Comparison of ENCODE assay signal across 1 cellular context in the genomic region with DNA sequence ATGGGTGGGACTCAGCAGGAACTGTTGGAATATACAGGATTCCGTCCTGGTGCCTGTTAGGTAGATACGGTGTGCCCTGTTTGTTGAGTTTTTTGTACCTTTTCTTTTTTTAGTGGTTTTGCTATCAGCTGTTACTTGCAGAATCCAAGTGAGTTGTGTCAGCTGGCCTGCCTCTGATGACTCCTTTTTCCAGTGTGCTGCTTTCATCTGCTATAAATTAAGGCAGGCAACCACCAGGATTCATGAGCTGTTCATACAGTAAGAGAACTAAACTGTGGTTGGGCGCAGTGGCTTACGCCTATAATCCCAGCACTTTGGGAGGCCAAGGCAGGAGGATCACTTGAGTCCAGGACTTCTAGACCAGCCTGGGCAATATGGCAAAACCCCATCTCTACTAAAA.
TF ChIP-seq lines count a peak whose summit lies in the region.

No MANE protein-coding gene starts in this region.

TF ChIP-seq in IMR-90, 13 proteins besides CTCF, POLR2A, EP300 and RAD21 (continued from another document):
- no peak for TF ChIP-seq MAFK (IDR thresholded peaks at IDR 0.05; ENCODE audit: low read depth, low read length)
